33 cellular contexts compared by ENCODE assay signal in genomic region chr20:4574356-4574690, GRCh38.
DNase-seq lines count a peak whose midpoint lies in the region; ATAC-seq, FAIRE-seq and TF ChIP-seq lines count a peak whose summit lies in the region.
"Had no signal": no experiment of that assay in that cellular context is flagged by ENCODE, and none has a peak within 500 bp of the region (broad histone marks: within the 10 kb centered on the region; RNA-seq: fewer than 3 reads in every experiment).

No MANE protein-coding gene starts in this region.

- intact Hi-C loops in sigmoid colon (cut with DNase I) (no loop called here), kidney (cut with DNase I) (no loop called here)

- H3K4me1 ChIP-seq in HEK293 (ENCODE audit: control insufficient read depth, insufficient read depth, low read length) (peaks cover 10% of the 10 kb centered on the region), SJCRH30 (no peaks in the 10 kb centered on the region; the same call in 1 of the 2 replicates), H1 (replicated peaks in 1 of 4; ENCODE audit: control insufficient read depth in 3 of 4, insufficient read depth in 4 of 4, low read length in 3 of 4) (peaks cover 0 to 1% (median under 1%) of the 10 kb centered on the region in 4 experiments; a peak in 2 of 7 replicates), sigmoid colon (peaks cover 0 to 12% (median 4%) of the 10 kb centered on the region in 4 donors), kidney (ENCODE audit: control insufficient read depth in 1 of 2, insufficient read depth in 1 of 2, low read depth in 1 of 2, low read length in 2 of 2) (no peaks in the 10 kb centered on the region)
- H3K4me1 ChIP-seq: body of pancreas, Caco-2, gastrocnemius medialis, testis had no signal

- no peak for TF ChIP-seq EP300 in H1 (IDR thresholded peaks at IDR 0.05; ENCODE audit: borderline replicate concordance in 1 of 2, low read depth in 2 of 2, low read length in 2 of 2)
- no peak for TF ChIP-seq EP300 in sigmoid colon (IDR thresholded peaks at IDR 0.05)

- CTCF ChIA-PET in HEK293 (lab: Yijun Ruan, JAX) = interaction anchor here (1.7 kb wide), 1 partner anchor 18 kb away, joined by 5 read pairs; no protein-coding TSS in a partner anchor
- CTCF ChIA-PET in H1 (lab: Charles Lee; ENCODE audit: partially characterized antibody) = no interaction called here

- H3K79me1 ChIP-seq in H1 (ENCODE audit: low read depth, low read length) = no peaks in the 10 kb centered on the region

- H4K20me1 ChIP-seq in H1 (replicated peaks in 1 of 2; ENCODE audit: control insufficient read depth in 1 of 2, insufficient read depth in 2 of 2, low read length in 2 of 2) = no peaks in the 10 kb centered on the region

- FAIRE-seq in H1 (lab: Jason Lieb, UNC) = no peak
- FAIRE-seq in kidney (lab: Jason Lieb, UNC) = no peak
- FAIRE-seq: GM12892 had no signal

- no peak overlapping the region for H4K91ac ChIP-seq in H1 (replicated peaks; ENCODE audit: insufficient read length, low read length)

- H3K9ac ChIP-seq in H1 (replicated peaks in 1 of 4; ENCODE audit: extremely low read depth in 1 of 4, low read depth in 3 of 4, low read length in 3 of 4) (no peak overlapping the region), kidney (ENCODE audit: low read length in 2 of 2) (no peak overlapping the region)
- H3K9ac ChIP-seq: KMS-11 had no signal

- H3K18ac ChIP-seq in H1 (ENCODE audit: extremely low read depth, low read length) = no peak overlapping the region

- H2BK12ac ChIP-seq in H1 (ENCODE audit: low read depth, low read length) = no peak overlapping the region

- WGBS in H1 (ENCODE audit: extremely low coverage in 1 of 2, insufficient coverage in 1 of 2, insufficient read length in 1 of 2, insufficient replicate concordance in 2 of 2, low coverage in 1 of 2, low lambda C conversion rate in 2 of 2, missing lambda C conversion rate in 1 of 2), 2 experiments = 85% methylated on average over 3 of the region's 3 CpGs; no CpG with 5 or more reads in 1 of the 2 experiments
- 58 to 73% methylated on average over 3 of the region's 3 CpGs for WGBS in sigmoid colon, 2 donors

- ATAC-seq in HG02678 (IDR thresholded peaks at IDR 0.05; ENCODE audit: unreplicated experiment) = no peak
- ATAC-seq: activated CD8-positive, alpha-beta memory T cell treated with anti-CD3 and anti-CD28 coated beads, Interleukin-2, amount 10 ng/mL, durations not matched to agents 7 days and 5 days; activated naive CD8-positive, alpha-beta T cell treated with anti-CD3 and anti-CD28 coated beads, Interleukin-2, amount 50 U/mL, for 24 hours; body of pancreas; gastrocnemius medialis; left colon; T-cell; WTC11 had no signal

- no peaks in the 10 kb centered on the region for H3K9me3 ChIP-seq in HEK293 (ENCODE audit: control insufficient read depth, insufficient read depth, low read depth, low read length)
- H3K9me3 ChIP-seq in SJCRH30 (replicated peaks) = no peaks in the 10 kb centered on the region
- H3K9me3 ChIP-seq in H1 (ENCODE audit: insufficient read depth in 2 of 2, low read depth in 1 of 2, low read length in 1 of 2) = no peaks in the 10 kb centered on the region
- no peaks in the 10 kb centered on the region for H3K9me3 ChIP-seq in sigmoid colon
- no peaks in the 10 kb centered on the region for H3K9me3 ChIP-seq in kidney (ENCODE audit: control insufficient read depth in 1 of 2, low read length in 2 of 2)
- H3K9me3 ChIP-seq: body of pancreas, Caco-2, gastrocnemius medialis, MG63, ovary, testis had no signal

- no peak overlapping the region for H3K23ac ChIP-seq in H1 (ENCODE audit: insufficient read length)

- no peak overlapping the region for H2BK5ac ChIP-seq in H1 (ENCODE audit: low read depth, low read length)

- no peaks in the 10 kb centered on the region for H3K79me2 ChIP-seq in H1 (ENCODE audit: control insufficient read depth in 1 of 2, insufficient read depth in 2 of 2, low read length in 2 of 2)

- TF ChIP-seq POLR2A in H1 (IDR thresholded peaks at IDR 0.05; ENCODE audit: control extremely low read depth in 1 of 2, low read depth in 2 of 2, low read length in 2 of 2) (no peak), sigmoid colon (IDR thresholded peaks at IDR 0.05) (no peak)

- no peak overlapping the region for H3K4me2 ChIP-seq in H1 (ENCODE audit: insufficient read depth in 1 of 2, low read depth in 2 of 2, low read length in 2 of 2)
- H3K4me2 ChIP-seq: KMS-11 had no signal

- H2AK5ac ChIP-seq in H1 (ENCODE audit: low read depth, low read length) = no peak overlapping the region

- H3K36me3 ChIP-seq in HEK293 (ENCODE audit: control insufficient read depth in 2 of 2, insufficient read depth in 1 of 2, low read length in 2 of 2) (no peaks in the 10 kb centered on the region), SJCRH30 (no peaks in the 10 kb centered on the region), H1 (ENCODE audit: control insufficient read depth in 2 of 4, insufficient read depth in 4 of 4, low read length in 3 of 4) (no peaks in the 10 kb centered on the region; a peak in 1 of 8 replicates), sigmoid colon (no peaks in the 10 kb centered on the region), kidney (ENCODE audit: control insufficient read depth in 1 of 2, insufficient read depth in 2 of 2, low read length in 2 of 2) (no peaks in the 10 kb centered on the region)
- H3K36me3 ChIP-seq: gastrocnemius medialis, MG63, ovary had no signal

- no peaks in the 10 kb centered on the region; the same call in 1 of the 2 replicates for H3K27me3 ChIP-seq in SJCRH30
- peaks cover 0 to 1% (median 0%) of the 10 kb centered on the region in 4 experiments; a peak in 1 of 7 replicates for H3K27me3 ChIP-seq in H1 (replicated peaks in 1 of 4; ENCODE audit: control insufficient read depth in 3 of 4, extremely low read depth in 1 of 4, insufficient read depth in 3 of 4, low read length in 3 of 4)
- H3K27me3 ChIP-seq in sigmoid colon = no peaks in the 10 kb centered on the region
- H3K27me3 ChIP-seq: body of pancreas, ovary, testis had no signal

- no peak overlapping the region for H4K8ac ChIP-seq in H1 (ENCODE audit: extremely low read depth, insufficient read depth, low read length)

- POLR2A ChIA-PET in HEK293 (lab: Yijun Ruan, JAX) (no interaction called here), H1 (lab: Charles Lee; ENCODE audit: partially characterized antibody) (no interaction called here)

- H2BK15ac ChIP-seq in H1 (ENCODE audit: low read length) = no peak overlapping the region

- H3K4me3 ChIP-seq in HEK293 (ENCODE audit: low read depth, low read length) (no peak overlapping the region), SJCRH30 (no peak overlapping the region), H1 (ENCODE audit: extremely low read depth in 1 of 4, insufficient read depth in 2 of 4, low read depth in 3 of 4, low read length in 4 of 4) (no peak overlapping the region; a peak in 1 of 8 replicates), sigmoid colon (no peak overlapping the region), kidney (ENCODE audit: low read length in 2 of 2) (no peak overlapping the region)
- H3K4me3 ChIP-seq: body of pancreas, gastrocnemius medialis, MG63, ovary, skin epidermis, testis had no signal

- no peak overlapping the region for H3K14ac ChIP-seq in H1 (ENCODE audit: insufficient read length)

- no peak overlapping the region for H2BK20ac ChIP-seq in H1 (ENCODE audit: low read length)

- no peak for TF ChIP-seq RAD21 in H1 (IDR thresholded peaks at IDR 0.05 in 1 of 2, conservative IDR thresholded peaks at IDR 0.05 in 1 of 2; ENCODE audit: low read depth in 2 of 2, low read length in 2 of 2)

- H3K27ac ChIP-seq in HEK293 (ENCODE audit: extremely low read depth, low read depth, low read length) = peak overlapping the region; percentile 49; the same call in 1 of the 2 replicates
- H3K27ac ChIP-seq in SJCRH30 = peak overlapping the region; percentile 32; the same call in 1 of the 2 replicates
- H3K27ac ChIP-seq in H1 (ENCODE audit: low read depth, low read length) = no peak overlapping the region
- peak overlapping the region in 3 of 4 donors; percentile 33 to 60 (median 55) for H3K27ac ChIP-seq in sigmoid colon
- no peak overlapping the region for H3K27ac ChIP-seq in kidney (ENCODE audit: low read depth in 2 of 2, low read length in 2 of 2)
- H3K27ac ChIP-seq: body of pancreas, gastrocnemius medialis, HL-60, KMS-11, ovary, skin epidermis, testis had no signal

- no peak for DNase-seq in SJCRH30
- DNase-seq in H1 (ENCODE audit: low read depth in 1 of 2, low spot score in 2 of 2) = no peak
- no peak for DNase-seq in sigmoid colon
- DNase-seq in activated CD8-positive, alpha-beta memory T cell treated with anti-CD3 and anti-CD28 coated beads, Interleukin-2, amount 50 U/mL, for 4 hours = no peak
- no peak for DNase-seq in NCI-H187 treated with DMSO at 0.1 percent for 48 hours (lab: John Stamatoyannopoulos, UW)
- no peak for DNase-seq in kidney
- DNase-seq: activated CD4-positive, alpha-beta T cell treated with anti-CD3 and anti-CD28 coated beads, Interleukin-2, amount 50 U/mL, for 1 hour; activated CD8-positive, alpha-beta memory T cell treated with anti-CD3 and anti-CD28 coated beads, Interleukin-2, amount 10 ng/mL, durations not matched to agents 7 days and 5 days; activated naive CD8-positive, alpha-beta T cell treated with anti-CD3 and anti-CD28 coated beads, Interleukin-2, amount 50 U/mL, for 24 hours; activated T-cell treated with anti-CD3 and anti-CD28 coated beads, Interleukin-2, amount 50 U/mL, for 48 hours; body of pancreas; Caco-2; cerebellar nuclear complex; gastrocnemius medialis; left colon; NCI-H1105 treated with DMSO at 0.1 percent for 48 hours; NCI-H2029; NCI-H524 treated with DMSO at 0.1 percent for 48 hours; nephron progenitor cell; ovary; retina; SHP77 treated with DMSO at 0.1 percent for 48 hours; stimulated activated naive CD4-positive, alpha-beta T cell; T-cell; testis had no signal

- H3K23me2 ChIP-seq in H1 (ENCODE audit: low read depth, low read length) = no peaks in the 10 kb centered on the region

- H2AFZ ChIP-seq in H1 (ENCODE audit: low read length) = peak overlapping the region; percentile 99

- H3K4ac ChIP-seq in H1 (replicated peaks; ENCODE audit: insufficient read length, low read depth, low read length) = no peak overlapping the region

- no peak for TF ChIP-seq CTCF in HEK293 (tag by site-specific recombination; IDR thresholded peaks at IDR 0.05)
- no peak for TF ChIP-seq CTCF in H1 (IDR thresholded peaks at IDR 0.05; ENCODE audit: control extremely low read depth in 1 of 3, insufficient read depth in 1 of 3, low read depth in 1 of 3, low read length in 3 of 3)
- no peak for TF ChIP-seq CTCF in sigmoid colon (IDR thresholded peaks at IDR 0.05)
- no peak for TF ChIP-seq CTCF in kidney (IDR thresholded peaks at IDR 0.05; ENCODE audit: borderline replicate concordance, extremely low read depth, insufficient read depth)

- H2BK120ac ChIP-seq in H1 (replicated peaks; ENCODE audit: low read depth, low read length) = no peak overlapping the region

- no peak overlapping the region for H4K5ac ChIP-seq in H1 (ENCODE audit: insufficient read length, low read depth, low read length)

- no peak overlapping the region for H3K56ac ChIP-seq in H1 (replicated peaks; ENCODE audit: insufficient read length, low read depth, low read length)

TF ChIP-seq in HEK293, 187 proteins besides CTCF, POLR2A, EP300 and RAD21 (continues in another document):
- TF ChIP-seq ZNF394 (tag by site-specific recombination; IDR thresholded peaks at IDR 0.05; ENCODE audit: borderline replicate concordance) = 0 out of 2 replicates have a peak, but pooled peaks have one; percentile 0

TF ChIP-seq in H1, 55 proteins besides CTCF, POLR2A, EP300 and RAD21 (continues in another document):
- no peak for TF ChIP-seq SP2 (IDR thresholded peaks at IDR 0.05; ENCODE audit: low read length)

Comparison
In these comparisons a context has a peak if more than half of its experiments do, and no peak if none do; other contexts are left out.
1. H3K27ac ChIP-seq: peak in HEK293 (single experiment), SJCRH30 (single experiment) and sigmoid colon (3 of 4); none in H1 (single experiment) and kidney (0 of 2).